Comparison of ENCODE assay signal across 8 cellular contexts in genomic region chr19:17306285-17306714, GRCh38. TPM values are rescaled to one million over a fixed set of nuclear protein-coding genes. Genes with fewer than 3 reads are reported as not detected.
A peak's percentile ranks its signal among the peaks of the same experiment; 100 is the strongest.
DNase-seq lines count a peak whose midpoint lies in the region; ATAC-seq and TF ChIP-seq lines count a peak whose summit lies in the region.

No MANE protein-coding gene starts in this region.

- H3K4me1 ChIP-seq in left ventricle myocardium inferior = peaks cover 82% of the 10 kb centered on the region
- H3K4me1 ChIP-seq in lower lobe of right lung = peaks cover 57% of the 10 kb centered on the region
- H3K4me1 ChIP-seq in upper lobe of right lung = peaks cover 49% of the 10 kb centered on the region

- H3K4me3 ChIP-seq in left ventricle myocardium inferior (peak overlapping the region; percentile 87), lower lobe of right lung (peak overlapping the region; percentile 68), upper lobe of right lung (peak overlapping the region; percentile 90)

- no peak for ATAC-seq in left cardiac atrium
- no peak for ATAC-seq in lower lobe of right lung
- no peak for ATAC-seq in upper lobe of right lung
- no peak for ATAC-seq in GM21786 (IDR thresholded peaks at IDR 0.05; ENCODE audit: unreplicated experiment)

- H3K36me3 ChIP-seq in left ventricle myocardium inferior (no peaks in the 10 kb centered on the region), lower lobe of right lung (no peaks in the 10 kb centered on the region), upper lobe of right lung (no peaks in the 10 kb centered on the region)

- no peak for TF ChIP-seq CTCF in left ventricle myocardium inferior (IDR thresholded peaks at IDR 0.05; ENCODE audit: borderline replicate concordance)
- TF ChIP-seq CTCF in lower lobe of right lung (IDR thresholded peaks at IDR 0.05) = no peak
- TF ChIP-seq CTCF in upper lobe of right lung (IDR thresholded peaks at IDR 0.05) = no peak

- no peaks in the 10 kb centered on the region for H3K9me3 ChIP-seq in left ventricle myocardium inferior (replicated peaks)
- no peaks in the 10 kb centered on the region for H3K9me3 ChIP-seq in lower lobe of right lung
- no peaks in the 10 kb centered on the region for H3K9me3 ChIP-seq in upper lobe of right lung

- DNase-seq in left ventricle myocardium inferior (no peak), left cardiac atrium (no peak), lower lobe of right lung (no peak), upper lobe of right lung (no peak), DMS153 (lab: John Stamatoyannopoulos, UW) (no peak), UCSD-AML1 (lab: John Stamatoyannopoulos, UW; ENCODE audit: unreplicated experiment) (no peak)

- peak overlapping the region; percentile 98 for H3K27ac ChIP-seq in left ventricle myocardium inferior (replicated peaks)
- peak overlapping the region; percentile 87 for H3K27ac ChIP-seq in angular gyrus (ENCODE audit: low read depth, low read length)
- peak overlapping the region; percentile 84 for H3K27ac ChIP-seq in lower lobe of right lung
- peak overlapping the region; percentile 94 for H3K27ac ChIP-seq in upper lobe of right lung

- intact Hi-C loops in left ventricle myocardium inferior (cut with micrococcal nuclease) (no loop called here), left cardiac atrium (cut with DNase I) (no loop called here), lower lobe of right lung (cut with DNase I) (no loop called here), upper lobe of right lung (cut with DNase I) (no loop called here)

- no peaks in the 10 kb centered on the region for H3K27me3 ChIP-seq in left ventricle myocardium inferior (ENCODE audit: low read depth)
- H3K27me3 ChIP-seq in lower lobe of right lung (ENCODE audit: low read depth) = no peaks in the 10 kb centered on the region
- no peaks in the 10 kb centered on the region for H3K27me3 ChIP-seq in upper lobe of right lung

RNA-seq across cellular contexts. Expression of gene MRPL34, which starts 0.6 kb away (rescaled TPM):
- 206 TPM for total RNA-seq in left ventricle myocardium inferior
- total RNA-seq in left cardiac atrium = 100 to 1,000 TPM; 147 to 152 TPM
- 68.3 TPM for total RNA-seq in lower lobe of right lung
- 84.9 TPM for total RNA-seq in upper lobe of right lung

RNA-seq across cellular contexts. Expression of gene DDA1, which starts 3.1 kb away (rescaled TPM):
- 35.7 TPM for total RNA-seq in left ventricle myocardium inferior
- 10 to 100 TPM; 27.5 to 33.3 TPM for total RNA-seq in left cardiac atrium
- total RNA-seq in lower lobe of right lung = 32.2 TPM
- 30.4 TPM for total RNA-seq in upper lobe of right lung

RNA-seq across cellular contexts. Expression of gene ABHD8, which starts 3.1 kb away (rescaled TPM):
- total RNA-seq in left ventricle myocardium inferior (11.7 TPM), left cardiac atrium (10 to 100 TPM; 11.2 to 11.6 TPM), lower lobe of right lung (19.5 TPM), upper lobe of right lung (17.1 TPM)

RNA-seq across cellular contexts. Expression of gene ANKLE1, which starts 24.6 kb away (rescaled TPM):
- total RNA-seq in left ventricle myocardium inferior (0.11 TPM), left cardiac atrium (under 1 TPM; 0.37 to 0.47 TPM), lower lobe of right lung (0.92 TPM), upper lobe of right lung (0.64 TPM)

RNA-seq across cellular contexts. Expression of gene ANO8, which starts 28.4 kb away (rescaled TPM):
- total RNA-seq in left ventricle myocardium inferior (6.8 TPM), left cardiac atrium (1 to 10 TPM; 9.5 to 10.0 TPM), lower lobe of right lung (16.6 TPM), upper lobe of right lung (14.6 TPM)
